In the genomic region with DNA sequence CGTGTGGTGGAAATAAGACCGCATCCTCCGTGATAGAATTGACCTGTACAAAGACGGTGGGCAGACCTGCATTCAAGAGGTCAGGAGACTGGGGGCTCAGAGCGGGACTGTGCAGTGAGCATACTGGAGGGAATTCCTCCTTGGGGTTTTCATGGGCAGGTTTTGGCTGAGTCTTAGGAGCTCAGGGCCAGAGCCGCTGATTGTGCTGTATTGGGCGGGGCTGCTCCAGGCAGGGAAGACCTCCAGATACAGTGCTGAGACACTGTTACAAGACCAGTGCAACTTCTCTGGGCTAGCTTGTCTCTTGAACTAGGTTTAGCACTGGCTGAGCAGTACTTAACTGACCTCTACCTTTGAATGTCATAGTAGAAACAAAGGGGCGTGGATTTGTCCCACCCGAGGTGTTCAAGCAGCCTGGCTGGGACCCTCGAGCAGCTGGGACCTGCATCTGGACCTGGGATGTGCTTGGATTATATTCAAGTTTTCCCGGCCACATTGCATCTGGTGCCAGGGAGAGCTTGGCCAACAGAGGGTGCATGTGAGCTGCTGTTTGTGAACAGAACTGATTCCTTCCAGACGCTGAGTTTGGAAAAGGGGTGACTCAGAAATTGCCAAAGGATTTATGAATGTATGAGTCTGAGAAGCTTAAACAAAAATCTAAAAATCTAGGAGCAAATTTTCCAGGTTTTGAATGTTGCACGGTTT, we compare ENCODE assay signal across 2 cellular contexts.
TF ChIP-seq lines count a peak whose summit lies in the region.

No MANE protein-coding gene starts in this region.

TF ChIP-seq in GM23338, 12 proteins besides CTCF, POLR2A, EP300 and RAD21 (continued from another document):
- TF ChIP-seq ZNF462 (CRISPR knock-in tag; IDR thresholded peaks at IDR 0.05) = no peak
- no peak for TF ChIP-seq ZNF114 (CRISPR knock-in tag; IDR thresholded peaks at IDR 0.05)
- TF ChIP-seq JUNB (IDR thresholded peaks at IDR 0.05; ENCODE audit: unreplicated experiment) = no peak
- TF ChIP-seq CREB1 (CRISPR knock-in tag; IDR thresholded peaks at IDR 0.05; ENCODE audit: low read depth) = no peak
- no peak for TF ChIP-seq ZNF331 (CRISPR knock-in tag; IDR thresholded peaks at IDR 0.05; ENCODE audit: low read depth)
- no peak for TF ChIP-seq NANOG (IDR thresholded peaks at IDR 0.05; ENCODE audit: borderline replicate concordance)
- TF ChIP-seq EZH2 (IDR thresholded peaks at IDR 0.05; ENCODE audit: low read depth, unreplicated experiment) = no peak
TF ChIP-seq in GM23338: peak in this region for 0.

TF ChIP-seq in SK-N-SH treated with all-trans-retinoic acid at 6 μM for 48 hours, 23 proteins besides CTCF, POLR2A, EP300 and RAD21 (continued from another document):
- TF ChIP-seq ZNF565 (CRISPR knock-in tag; conservative IDR thresholded peaks at IDR 0.05; ENCODE audit: low read depth) = no peak
- no peak for TF ChIP-seq BACH2 (CRISPR knock-in tag; IDR thresholded peaks at IDR 0.05; ENCODE audit: borderline replicate concordance)
- TF ChIP-seq ZC3H10 (CRISPR knock-in tag; IDR thresholded peaks at IDR 0.05) = no peak
- no peak for TF ChIP-seq CSRNP3 (CRISPR knock-in tag; IDR thresholded peaks at IDR 0.05)
- no peak for TF ChIP-seq ZNF70 (CRISPR knock-in tag; IDR thresholded peaks at IDR 0.05)
